In the genomic region with DNA sequence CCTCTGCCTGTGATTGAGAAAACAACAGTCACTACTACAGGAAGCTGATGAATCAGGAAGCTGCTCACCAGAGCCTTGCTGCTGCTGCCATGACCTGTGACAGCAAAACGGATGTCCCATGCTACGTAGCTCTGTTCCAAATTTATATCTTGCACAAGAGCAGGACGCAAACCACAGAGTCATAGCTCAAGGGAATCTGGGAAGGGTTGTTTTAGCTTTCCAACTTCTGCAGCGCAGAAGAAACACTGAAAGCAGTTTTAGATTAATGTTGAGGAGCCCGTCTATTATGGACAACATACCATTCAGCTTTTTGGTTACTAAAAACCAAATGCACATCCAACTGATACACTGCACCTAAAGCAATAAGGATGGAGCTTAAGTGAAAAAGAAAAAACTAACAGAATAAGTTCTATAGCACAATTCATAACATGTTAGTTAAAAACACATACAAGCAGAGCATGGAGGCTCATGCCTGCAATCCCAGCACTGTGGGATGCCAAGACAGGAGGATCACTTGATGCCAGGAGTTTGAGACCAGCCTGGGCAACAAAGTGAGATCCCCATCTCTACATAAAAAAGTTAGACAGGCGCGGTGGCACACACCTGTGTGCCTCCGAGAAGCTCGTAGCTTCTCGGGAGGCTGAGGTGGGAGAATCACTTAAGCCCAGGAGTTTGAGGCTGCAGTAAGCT, we compare ENCODE assay signal across 1 cellular context.
A peak's percentile ranks its signal among the peaks of the same experiment; 100 is the strongest.
TF ChIP-seq lines count a peak whose summit lies in the region.

No MANE protein-coding gene starts in this region.

TF ChIP-seq in HepG2, 621 proteins besides CTCF, POLR2A, EP300 and RAD21 (continues in another document):
- TF ChIP-seq, protein P1, sequence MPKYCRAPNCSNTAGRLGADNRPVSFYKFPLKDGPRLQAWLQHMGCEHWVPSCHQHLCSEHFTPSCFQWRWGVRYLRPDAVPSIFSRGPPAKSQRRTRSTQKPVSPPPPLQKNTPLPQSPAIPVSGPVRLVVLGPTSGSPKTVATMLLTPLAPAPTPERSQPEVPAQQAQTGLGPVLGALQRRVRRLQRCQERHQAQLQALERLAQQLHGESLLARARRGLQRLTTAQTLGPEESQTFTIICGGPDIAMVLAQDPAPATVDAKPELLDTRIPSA (CRISPR knock-in tag; IDR thresholded peaks at IDR 0.05; ENCODE audit: borderline replicate concordance): no peak
- TF ChIP-seq, protein P2, sequence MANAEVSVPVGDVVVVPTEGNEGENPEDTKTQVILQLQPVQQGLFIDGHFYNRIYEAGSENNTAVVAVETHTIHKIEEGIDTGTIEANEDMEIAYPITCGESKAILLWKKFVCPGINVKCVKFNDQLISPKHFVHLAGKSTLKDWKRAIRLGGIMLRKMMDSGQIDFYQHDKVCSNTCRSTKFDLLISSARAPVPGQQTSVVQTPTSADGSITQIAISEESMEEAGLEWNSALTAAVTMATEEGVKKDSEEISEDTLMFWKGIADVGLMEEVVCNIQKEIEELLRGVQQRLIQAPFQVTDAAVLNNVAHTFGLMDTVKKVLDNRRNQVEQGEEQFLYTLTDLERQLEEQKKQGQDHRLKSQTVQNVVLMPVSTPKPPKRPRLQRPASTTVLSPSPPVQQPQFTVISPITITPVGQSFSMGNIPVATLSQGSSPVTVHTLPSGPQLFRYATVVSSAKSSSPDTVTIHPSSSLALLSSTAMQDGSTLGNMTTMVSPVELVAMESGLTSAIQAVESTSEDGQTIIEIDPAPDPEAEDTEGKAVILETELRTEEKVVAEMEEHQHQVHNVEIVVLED (CRISPR knock-in tag; IDR thresholded peaks at IDR 0.05; ENCODE audit: borderline replicate concordance): no peak
- TF ChIP-seq KMT2A (CRISPR knock-in tag; IDR thresholded peaks at IDR 0.05) (no peak), MBD4 (IDR thresholded peaks at IDR 0.05; ENCODE audit: borderline replicate concordance, low read length) (no peak), PCBP2 (optimal IDR thresholded peaks at IDR 0.05; ENCODE audit: low read depth, low read length, poor library complexity, severe bottlenecking) (no peak), SAP130 (CRISPR knock-in tag; IDR thresholded peaks at IDR 0.05; ENCODE audit: low read depth) (peak; percentile 48), ZNF761 (CRISPR knock-in tag; conservative IDR thresholded peaks at IDR 0.05) (no peak), BHLHE40 (IDR thresholded peaks at IDR 0.05; ENCODE audit: low read length) (0 out of 2 replicates have a peak, but pooled peaks have one; percentile 20), ZNF713 (CRISPR knock-in tag; IDR thresholded peaks at IDR 0.05) (no peak), SMAD9 (CRISPR knock-in tag; IDR thresholded peaks at IDR 0.05) (no peak), FOXA1 (IDR thresholded peaks at IDR 0.05) (no peak), FOXA1 (CRISPR knock-in tag; IDR thresholded peaks at IDR 0.05) (no peak), ELF1 (CRISPR knock-in tag; IDR thresholded peaks at IDR 0.05) (peak; percentile 50; the same call in 1 of the 2 replicates), PCBP1 (IDR thresholded peaks at IDR 0.05; ENCODE audit: borderline replicate concordance, low read depth, low read length) (no peak), ZBTB38 (CRISPR knock-in tag; IDR thresholded peaks at IDR 0.05) (0 out of 2 replicates have a peak, but pooled peaks have one; percentile 40), MAFF (IDR thresholded peaks at IDR 0.05; ENCODE audit: low read depth, low read length) (no peak), ZNF766 (CRISPR knock-in tag; IDR thresholded peaks at IDR 0.05; ENCODE audit: borderline replicate concordance) (no peak), CC2D1A (CRISPR knock-in tag; IDR thresholded peaks at IDR 0.05) (no peak), FLYWCH1 (CRISPR knock-in tag; IDR thresholded peaks at IDR 0.05) (no peak), ETV5 (CRISPR knock-in tag; IDR thresholded peaks at IDR 0.05; ENCODE audit: borderline replicate concordance) (peak; percentile 47; the same call in 1 of the 2 replicates), FOSL2 (CRISPR knock-in tag; IDR thresholded peaks at IDR 0.05) (peak; percentile 37; the same call in 1 of the 2 replicates), ELF4 (CRISPR knock-in tag; IDR thresholded peaks at IDR 0.05; ENCODE audit: borderline replicate concordance) (no peak), PHF20 (CRISPR knock-in tag; IDR thresholded peaks at IDR 0.05) (no peak)
- TF ChIP-seq, protein P3, sequence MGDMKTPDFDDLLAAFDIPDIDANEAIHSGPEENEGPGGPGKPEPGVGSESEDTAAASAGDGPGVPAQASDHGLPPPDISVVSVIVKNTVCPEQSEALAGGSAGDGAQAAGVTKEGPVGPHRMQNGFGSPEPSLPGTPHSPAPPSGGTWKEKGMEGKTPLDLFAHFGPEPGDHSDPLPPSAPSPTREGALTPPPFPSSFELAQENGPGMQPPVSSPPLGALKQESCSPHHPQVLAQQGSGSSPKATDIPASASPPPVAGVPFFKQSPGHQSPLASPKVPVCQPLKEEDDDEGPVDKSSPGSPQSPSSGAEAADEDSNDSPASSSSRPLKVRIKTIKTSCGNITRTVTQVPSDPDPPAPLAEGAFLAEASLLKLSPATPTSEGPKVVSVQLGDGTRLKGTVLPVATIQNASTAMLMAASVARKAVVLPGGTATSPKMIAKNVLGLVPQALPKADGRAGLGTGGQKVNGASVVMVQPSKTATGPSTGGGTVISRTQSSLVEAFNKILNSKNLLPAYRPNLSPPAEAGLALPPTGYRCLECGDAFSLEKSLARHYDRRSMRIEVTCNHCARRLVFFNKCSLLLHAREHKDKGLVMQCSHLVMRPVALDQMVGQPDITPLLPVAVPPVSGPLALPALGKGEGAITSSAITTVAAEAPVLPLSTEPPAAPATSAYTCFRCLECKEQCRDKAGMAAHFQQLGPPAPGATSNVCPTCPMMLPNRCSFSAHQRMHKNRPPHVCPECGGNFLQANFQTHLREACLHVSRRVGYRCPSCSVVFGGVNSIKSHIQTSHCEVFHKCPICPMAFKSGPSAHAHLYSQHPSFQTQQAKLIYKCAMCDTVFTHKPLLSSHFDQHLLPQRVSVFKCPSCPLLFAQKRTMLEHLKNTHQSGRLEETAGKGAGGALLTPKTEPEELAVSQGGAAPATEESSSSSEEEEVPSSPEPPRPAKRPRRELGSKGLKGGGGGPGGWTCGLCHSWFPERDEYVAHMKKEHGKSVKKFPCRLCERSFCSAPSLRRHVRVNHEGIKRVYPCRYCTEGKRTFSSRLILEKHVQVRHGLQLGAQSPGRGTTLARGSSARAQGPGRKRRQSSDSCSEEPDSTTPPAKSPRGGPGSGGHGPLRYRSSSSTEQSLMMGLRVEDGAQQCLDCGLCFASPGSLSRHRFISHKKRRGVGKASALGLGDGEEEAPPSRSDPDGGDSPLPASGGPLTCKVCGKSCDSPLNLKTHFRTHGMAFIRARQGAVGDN (CRISPR knock-in tag; IDR thresholded peaks at IDR 0.05): no peak
- TF ChIP-seq, protein P4, sequence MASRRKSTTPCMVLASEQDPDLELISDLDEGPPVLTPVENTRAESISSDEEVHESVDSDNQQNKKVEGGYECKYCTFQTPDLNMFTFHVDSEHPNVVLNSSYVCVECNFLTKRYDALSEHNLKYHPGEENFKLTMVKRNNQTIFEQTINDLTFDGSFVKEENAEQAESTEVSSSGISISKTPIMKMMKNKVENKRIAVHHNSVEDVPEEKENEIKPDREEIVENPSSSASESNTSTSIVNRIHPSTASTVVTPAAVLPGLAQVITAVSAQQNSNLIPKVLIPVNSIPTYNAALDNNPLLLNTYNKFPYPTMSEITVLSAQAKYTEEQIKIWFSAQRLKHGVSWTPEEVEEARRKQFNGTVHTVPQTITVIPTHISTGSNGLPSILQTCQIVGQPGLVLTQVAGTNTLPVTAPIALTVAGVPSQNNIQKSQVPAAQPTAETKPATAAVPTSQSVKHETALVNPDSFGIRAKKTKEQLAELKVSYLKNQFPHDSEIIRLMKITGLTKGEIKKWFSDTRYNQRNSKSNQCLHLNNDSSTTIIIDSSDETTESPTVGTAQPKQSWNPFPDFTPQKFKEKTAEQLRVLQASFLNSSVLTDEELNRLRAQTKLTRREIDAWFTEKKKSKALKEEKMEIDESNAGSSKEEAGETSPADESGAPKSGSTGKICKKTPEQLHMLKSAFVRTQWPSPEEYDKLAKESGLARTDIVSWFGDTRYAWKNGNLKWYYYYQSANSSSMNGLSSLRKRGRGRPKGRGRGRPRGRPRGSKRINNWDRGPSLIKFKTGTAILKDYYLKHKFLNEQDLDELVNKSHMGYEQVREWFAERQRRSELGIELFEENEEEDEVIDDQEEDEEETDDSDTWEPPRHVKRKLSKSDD (CRISPR knock-in tag; IDR thresholded peaks at IDR 0.05; ENCODE audit: low read depth): no peak
- TF ChIP-seq, protein P5, sequence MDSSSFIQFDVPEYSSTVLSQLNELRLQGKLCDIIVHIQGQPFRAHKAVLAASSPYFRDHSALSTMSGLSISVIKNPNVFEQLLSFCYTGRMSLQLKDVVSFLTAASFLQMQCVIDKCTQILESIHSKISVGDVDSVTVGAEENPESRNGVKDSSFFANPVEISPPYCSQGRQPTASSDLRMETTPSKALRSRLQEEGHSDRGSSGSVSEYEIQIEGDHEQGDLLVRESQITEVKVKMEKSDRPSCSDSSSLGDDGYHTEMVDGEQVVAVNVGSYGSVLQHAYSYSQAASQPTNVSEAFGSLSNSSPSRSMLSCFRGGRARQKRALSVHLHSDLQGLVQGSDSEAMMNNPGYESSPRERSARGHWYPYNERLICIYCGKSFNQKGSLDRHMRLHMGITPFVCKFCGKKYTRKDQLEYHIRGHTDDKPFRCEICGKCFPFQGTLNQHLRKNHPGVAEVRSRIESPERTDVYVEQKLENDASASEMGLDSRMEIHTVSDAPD (CRISPR knock-in tag; IDR thresholded peaks at IDR 0.05): no peak
- TF ChIP-seq, protein P6, sequence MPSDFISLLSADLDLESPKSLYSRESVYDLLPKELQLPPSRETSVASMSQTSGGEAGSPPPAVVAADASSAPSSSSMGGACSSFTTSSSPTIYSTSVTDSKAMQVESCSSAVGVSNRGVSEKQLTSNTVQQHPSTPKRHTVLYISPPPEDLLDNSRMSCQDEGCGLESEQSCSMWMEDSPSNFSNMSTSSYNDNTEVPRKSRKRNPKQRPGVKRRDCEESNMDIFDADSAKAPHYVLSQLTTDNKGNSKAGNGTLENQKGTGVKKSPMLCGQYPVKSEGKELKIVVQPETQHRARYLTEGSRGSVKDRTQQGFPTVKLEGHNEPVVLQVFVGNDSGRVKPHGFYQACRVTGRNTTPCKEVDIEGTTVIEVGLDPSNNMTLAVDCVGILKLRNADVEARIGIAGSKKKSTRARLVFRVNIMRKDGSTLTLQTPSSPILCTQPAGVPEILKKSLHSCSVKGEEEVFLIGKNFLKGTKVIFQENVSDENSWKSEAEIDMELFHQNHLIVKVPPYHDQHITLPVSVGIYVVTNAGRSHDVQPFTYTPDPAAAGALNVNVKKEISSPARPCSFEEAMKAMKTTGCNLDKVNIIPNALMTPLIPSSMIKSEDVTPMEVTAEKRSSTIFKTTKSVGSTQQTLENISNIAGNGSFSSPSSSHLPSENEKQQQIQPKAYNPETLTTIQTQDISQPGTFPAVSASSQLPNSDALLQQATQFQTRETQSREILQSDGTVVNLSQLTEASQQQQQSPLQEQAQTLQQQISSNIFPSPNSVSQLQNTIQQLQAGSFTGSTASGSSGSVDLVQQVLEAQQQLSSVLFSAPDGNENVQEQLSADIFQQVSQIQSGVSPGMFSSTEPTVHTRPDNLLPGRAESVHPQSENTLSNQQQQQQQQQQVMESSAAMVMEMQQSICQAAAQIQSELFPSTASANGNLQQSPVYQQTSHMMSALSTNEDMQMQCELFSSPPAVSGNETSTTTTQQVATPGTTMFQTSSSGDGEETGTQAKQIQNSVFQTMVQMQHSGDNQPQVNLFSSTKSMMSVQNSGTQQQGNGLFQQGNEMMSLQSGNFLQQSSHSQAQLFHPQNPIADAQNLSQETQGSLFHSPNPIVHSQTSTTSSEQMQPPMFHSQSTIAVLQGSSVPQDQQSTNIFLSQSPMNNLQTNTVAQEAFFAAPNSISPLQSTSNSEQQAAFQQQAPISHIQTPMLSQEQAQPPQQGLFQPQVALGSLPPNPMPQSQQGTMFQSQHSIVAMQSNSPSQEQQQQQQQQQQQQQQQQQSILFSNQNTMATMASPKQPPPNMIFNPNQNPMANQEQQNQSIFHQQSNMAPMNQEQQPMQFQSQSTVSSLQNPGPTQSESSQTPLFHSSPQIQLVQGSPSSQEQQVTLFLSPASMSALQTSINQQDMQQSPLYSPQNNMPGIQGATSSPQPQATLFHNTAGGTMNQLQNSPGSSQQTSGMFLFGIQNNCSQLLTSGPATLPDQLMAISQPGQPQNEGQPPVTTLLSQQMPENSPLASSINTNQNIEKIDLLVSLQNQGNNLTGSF (CRISPR knock-in tag; IDR thresholded peaks at IDR 0.05): no peak
- TF ChIP-seq, protein P7, sequence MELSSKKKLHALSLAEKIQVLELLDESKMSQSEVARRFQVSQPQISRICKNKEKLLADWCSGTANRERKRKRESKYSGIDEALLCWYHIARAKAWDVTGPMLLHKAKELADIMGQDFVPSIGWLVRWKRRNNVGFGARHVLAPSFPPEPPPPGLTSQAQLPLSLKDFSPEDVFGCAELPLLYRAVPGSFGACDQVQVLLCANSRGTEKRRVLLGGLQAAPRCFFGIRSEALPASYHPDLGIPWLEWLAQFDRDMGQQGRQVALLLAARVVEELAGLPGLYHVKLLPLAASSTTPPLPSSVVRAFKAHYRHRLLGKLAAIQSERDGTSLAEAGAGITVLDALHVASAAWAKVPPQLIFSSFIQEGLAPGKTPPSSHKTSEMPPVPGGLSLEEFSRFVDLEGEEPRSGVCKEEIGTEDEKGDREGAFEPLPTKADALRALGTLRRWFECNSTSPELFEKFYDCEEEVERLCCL (CRISPR knock-in tag; IDR thresholded peaks at IDR 0.05; ENCODE audit: borderline replicate concordance): no peak
- TF ChIP-seq, protein P8, sequence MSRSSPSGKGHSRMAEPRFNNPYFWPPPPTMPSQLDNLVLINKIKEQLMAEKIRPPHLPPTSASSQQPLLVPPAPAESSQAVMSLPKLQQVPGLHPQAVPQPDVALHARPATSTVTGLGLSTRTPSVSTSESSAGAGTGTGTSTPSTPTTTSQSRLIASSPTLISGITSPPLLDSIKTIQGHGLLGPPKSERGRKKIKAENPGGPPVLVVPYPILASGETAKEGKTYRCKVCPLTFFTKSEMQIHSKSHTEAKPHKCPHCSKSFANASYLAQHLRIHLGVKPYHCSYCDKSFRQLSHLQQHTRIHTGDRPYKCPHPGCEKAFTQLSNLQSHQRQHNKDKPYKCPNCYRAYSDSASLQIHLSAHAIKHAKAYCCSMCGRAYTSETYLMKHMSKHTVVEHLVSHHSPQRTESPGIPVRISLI (CRISPR knock-in tag; IDR thresholded peaks at IDR 0.05; ENCODE audit: borderline replicate concordance): no peak
